27 cellular contexts compared by ENCODE assay signal in genomic region chr3:157393076-157393475, GRCh38. TPM values are rescaled to one million over a fixed set of nuclear protein-coding genes. Genes with fewer than 3 reads are reported as not detected.
"Had no signal": no experiment of that assay in that cellular context is flagged by ENCODE, and none has a peak within 500 bp of the region (broad histone marks: within the 10 kb centered on the region; RNA-seq: fewer than 3 reads in every experiment).

No MANE protein-coding gene starts in this region.

- H3K9me3 ChIP-seq: Peyer's patch, SJSA1 had no signal

- DNase-seq: activated CD4-positive, alpha-beta T cell treated with anti-CD3 and anti-CD28 coated beads for 48 hours; activated CD4-positive, alpha-beta T cell treated with anti-CD3 and anti-CD28 coated beads, Interleukin-2, amount 50 U/mL, for 4 hours; activated CD4-positive, CD25-positive, alpha-beta regulatory T cell treated with anti-CD3 and anti-CD28 coated beads, Interleukin-2, amount 50 U/mL, for 72 hours; activated CD8-positive, alpha-beta T cell treated with anti-CD3 and anti-CD28 coated beads, Interleukin-2, amount 10 ng/mL, durations not matched to agents 7 days and 5 days; activated effector memory CD4-positive, alpha-beta T cell treated with Interleukin-2 at 50 U/mL for 16 hours; activated naive CD4-positive, alpha-beta T cell; activated T-cell treated with anti-CD3 and anti-CD28 coated beads, Interleukin-2, amount 50 U/mL, for 24 hours; amniotic stem cell; NCI-H1092; NCI-H1417; NCI-H1930; NCI-H2107; NCI-H2171 treated with DMSO at 0.1 percent for 48 hours; NCI-H510A treated with DMSO at 0.1 percent for 48 hours; NCI-H69; NK-92 treated with Interleukin-12 subunit alpha and Interleukin-12 subunit beta, amount 100 ng/mL, for 24 hours; OCI-M1; Peyer's patch; SHP77; SW 1271 had no signal

- H3K4me3 ChIP-seq: cardiac muscle cell, Peyer's patch, SJSA1 had no signal

- H3K27ac ChIP-seq: cardiac muscle cell, Peyer's patch, RWPE1, SJSA1 had no signal

- H3K27me3 ChIP-seq: cardiac muscle cell, Peyer's patch, SJSA1 had no signal

- H3K4me1 ChIP-seq: Peyer's patch had no signal

- ATAC-seq: activated CD8-positive, alpha-beta T cell treated with anti-CD3 and anti-CD28 coated beads, Interleukin-2, amount 10 ng/mL, durations not matched to agents 7 days and 5 days; SK-N-SH treated with all-trans-retinoic acid at 6 μM for 48 hours; WTC11 had no signal

- H3K36me3 ChIP-seq: cardiac muscle cell, Peyer's patch, SJSA1 had no signal

RNA-seq across cellular contexts. Expression of gene PTX3, which starts 43.6 kb away (rescaled TPM):
- total RNA-seq: activated CD8-positive, alpha-beta T cell treated with anti-CD3 and anti-CD28 coated beads, Interleukin-2, amount 10 ng/mL, durations not matched to agents 7 days and 5 days; activated T-helper 1 cell treated with anti-CD3 and anti-CD28 coated beads, Interleukin-12 subunit alpha, Interleukin-12 subunit beta, Interleukin-2, Interleukin-4 antibody, amounts not matched to agents 30 ng/mL and 10 ng/mL and 1 ng/mL, durations not matched to agents 14 hours and 24 hours and 36 hours; T-helper 1 cell treated with Interleukin-12 subunit alpha and Interleukin-12 subunit beta and Interleukin-4 antibody, amounts not matched to agents 30 ng/mL and 1 ng/mL, for 36 hours had no signal
